21 cellular contexts compared by ENCODE assay signal in the genomic region with DNA sequence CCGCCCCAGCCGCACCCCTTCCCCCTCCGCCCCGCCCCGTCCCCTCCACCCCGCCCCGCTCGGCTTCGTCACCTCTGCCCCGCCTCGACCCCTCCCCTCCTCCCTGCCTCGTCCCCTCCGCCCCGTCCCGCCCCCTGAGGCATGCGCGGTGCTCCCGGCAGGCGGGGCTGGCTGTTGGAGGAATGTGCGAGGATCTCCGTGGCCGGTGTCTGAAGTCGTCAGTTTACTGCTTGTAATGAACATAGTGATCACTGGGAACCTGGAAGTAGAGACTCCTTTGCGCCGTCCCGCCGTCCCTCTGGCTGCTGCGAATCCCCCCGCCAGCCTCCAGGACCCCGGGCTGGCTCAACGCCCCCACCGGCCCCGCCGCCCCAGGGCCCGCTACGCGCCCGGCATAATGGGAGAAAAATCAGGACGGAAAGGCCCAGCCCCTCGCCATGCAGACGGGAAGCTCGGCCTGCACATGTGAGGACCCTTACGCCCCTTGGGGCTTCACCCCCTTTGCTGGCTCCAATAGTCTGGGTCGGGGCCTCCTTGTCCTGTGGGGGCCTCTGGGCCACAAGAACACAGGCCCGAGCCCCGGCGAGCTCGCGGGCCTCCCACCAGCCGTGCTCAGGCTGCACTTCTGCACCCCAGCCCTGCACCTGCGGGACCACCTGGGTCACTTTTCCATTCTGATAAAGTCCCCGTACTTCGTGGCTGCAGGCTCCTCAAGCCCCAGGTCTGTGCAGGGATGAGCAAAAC.
"Had no signal": no experiment of that assay in that cellular context is flagged by ENCODE, and none has a peak within 500 bp of the region (broad histone marks: within the 10 kb centered on the region; RNA-seq: fewer than 3 reads in every experiment).

No MANE protein-coding gene starts in this region.

- H3K9me3 ChIP-seq: psoas muscle had no signal

- DNase-seq: activated CD4-positive, alpha-beta T cell treated with anti-CD3 and anti-CD28 coated beads, Interleukin-2, amount 10 ng/mL, durations not matched to agents 24 days and 14 days; activated CD8-positive, alpha-beta T cell treated with anti-CD3 and anti-CD28 coated beads, Interleukin-2, amount 10 ng/mL, durations not matched to agents 7 days and 5 days; activated naive CD4-positive, alpha-beta T cell treated with anti-CD3 and anti-CD28 coated beads for 36 hours; activated T-cell treated with anti-CD3 and anti-CD28 coated beads, Interleukin-2, amount 50 U/mL, for 24 hours; aorta; brain microvascular endothelial cell; central memory CD4-positive, alpha-beta T cell; dorsolateral prefrontal cortex; foreskin melanocyte; glutamatergic neuron; hippocampal formation; left cardiac atrium; mesendoderm; naive thymus-derived CD4-positive, alpha-beta T cell; psoas muscle; stimulated activated CD4-positive, alpha-beta T cell treated with anti-CD3 and anti-CD28 coated beads, Interleukin-2, amount 100 ng/mL, for 24 hours; stimulated activated naive CD8-positive, alpha-beta T cell treated with anti-CD3 and anti-CD28 coated beads, Interleukin-15, Interleukin-2, amounts not matched to agents 100 U/mL and 50 U/mL, for 24 hours; substantia nigra had no signal

- H3K9ac ChIP-seq: neural progenitor cell had no signal

- H3K36me3 ChIP-seq: brain microvascular endothelial cell, neural progenitor cell, tibial nerve had no signal

- ATAC-seq: activated CD8-positive, alpha-beta T cell treated with anti-CD3 and anti-CD28 coated beads, Interleukin-2, amount 10 ng/mL, durations not matched to agents 7 days and 5 days; left cardiac atrium; naive thymus-derived CD4-positive, alpha-beta T cell; psoas muscle; right cardiac atrium; stimulated activated naive CD8-positive, alpha-beta T cell treated with anti-CD3 and anti-CD28 coated beads, Interleukin-15, Interleukin-2, amounts not matched to agents 100 U/mL and 50 U/mL, for 24 hours had no signal

- H3K4me3 ChIP-seq: dorsolateral prefrontal cortex, neural progenitor cell, psoas muscle, tibial nerve had no signal

- H3K27ac ChIP-seq: brain microvascular endothelial cell, dorsolateral prefrontal cortex, neural progenitor cell, psoas muscle, tibial nerve had no signal

- H2AFZ ChIP-seq: neural progenitor cell had no signal

- H3K4me1 ChIP-seq: neural progenitor cell, psoas muscle, tibial nerve had no signal

- H3K27me3 ChIP-seq: brain microvascular endothelial cell, neural progenitor cell, tibial nerve had no signal

- H3K4me2 ChIP-seq: neural progenitor cell had no signal
